In the genomic region with DNA sequence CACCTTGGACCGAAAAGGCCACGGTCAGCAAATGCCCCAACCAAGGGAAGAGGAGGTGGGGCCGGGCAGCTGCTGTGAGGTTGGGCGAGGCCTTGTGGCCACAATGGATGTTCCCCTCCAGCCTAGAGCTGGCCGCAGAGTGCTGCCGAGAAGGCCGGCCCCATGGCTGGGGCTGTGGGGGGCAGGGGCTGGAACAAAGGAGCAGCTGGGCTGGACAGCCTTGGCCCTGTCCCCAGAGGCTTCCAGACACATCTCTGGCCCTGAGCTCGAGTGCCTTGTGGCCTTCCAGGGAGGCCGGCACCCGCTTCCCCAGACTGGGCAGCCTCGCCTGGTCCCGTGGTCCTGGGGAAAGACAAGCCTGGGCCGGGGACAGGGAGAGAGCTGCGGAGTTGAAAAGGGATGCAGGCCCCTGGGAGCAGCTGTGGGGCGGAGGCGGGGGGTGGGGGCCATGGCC, we compare ENCODE assay signal across 22 cellular contexts.
DNase-seq lines count a peak whose midpoint lies in the region; ATAC-seq and TF ChIP-seq lines count a peak whose summit lies in the region.
"Had no signal": no experiment of that assay in that cellular context is flagged by ENCODE, and none has a peak within 500 bp of the region (broad histone marks: within the 10 kb centered on the region; RNA-seq: fewer than 3 reads in every experiment).

No MANE protein-coding gene starts in this region.

- no peak for TF ChIP-seq POLR2A in gastroesophageal sphincter (IDR thresholded peaks at IDR 0.05)

- H3K27me3 ChIP-seq in gastroesophageal sphincter = no peaks in the 10 kb centered on the region
- H3K27me3 ChIP-seq in foreskin keratinocyte = peaks cover 6% of the 10 kb centered on the region

- peak; percentile 58 for DNase-seq in AG20443 (ENCODE audit: low spot score)
- peak in 48 of 56 donors; percentile 5 to 87 (median 57) for DNase-seq in amygdala (lab: John Stamatoyannopoulos, UW)
- peak; percentile 67 for DNase-seq in occipital lobe (lab: John Stamatoyannopoulos, UW)
- no peak for DNase-seq in NCI-H526 treated with DMSO at 0.1 percent for 48 hours (lab: John Stamatoyannopoulos, UW)
- no peak for DNase-seq in progenitor cell of endocrine pancreas (ENCODE audit: low spot score, unreplicated experiment)
- no peak for DNase-seq in foreskin keratinocyte
- DNase-seq in EL = no peak
- DNase-seq: activated CD8-positive, alpha-beta T cell treated with anti-CD3 and anti-CD28 coated beads for 36 hours; activated naive CD4-positive, alpha-beta T cell treated with anti-CD3 and anti-CD28 coated beads for 36 hours; activated T-cell treated with anti-CD3 and anti-CD28 coated beads, Interleukin-2, amount 50 U/mL, for 4 hours; DMS53; NCI-H1436; NCI-H2171 treated with DMSO at 0.1 percent for 48 hours; NCI-H774; spleen; stimulated activated CD4-positive, alpha-beta T cell treated with anti-CD3 and anti-CD28 coated beads, Interleukin-4, amount 100 ng/mL, for 4 hours had no signal

- H3K27me3 Mint-ChIP-seq in progenitor cell of endocrine pancreas = peaks cover 3% of the 10 kb centered on the region
- H3K27me3 Mint-ChIP-seq: activated CD8-positive, alpha-beta T cell treated with anti-CD3 and anti-CD28 coated beads for 36 hours; brain had no signal

- H3K27ac ChIP-seq in gastroesophageal sphincter (peak overlapping the region in 2 of 4 donors; percentile 19 to 56), foreskin keratinocyte (no peak overlapping the region)
- H3K27ac ChIP-seq: parathyroid adenoma had no signal

- ATAC-seq in gastroesophageal sphincter (peak; percentile 16), foreskin keratinocyte (no peak)
- ATAC-seq: A549; activated CD8-positive, alpha-beta T cell treated with anti-CD3 and anti-CD28 coated beads for 36 hours; activated T-cell treated with anti-CD3 and anti-CD28 coated beads, Interleukin-2, amount 50 U/mL, for 4 hours had no signal

- WGBS in gastroesophageal sphincter (ENCODE audit: low coverage in 1 of 2), 2 donors = 49 to 68% methylated on average over 3 to 6 of the region's 16 CpGs

- H3K4me1 ChIP-seq in gastroesophageal sphincter = peaks cover 0 to 6% (median 0%) of the 10 kb centered on the region in 3 donors
- H3K4me1 ChIP-seq in foreskin keratinocyte = no peaks in the 10 kb centered on the region
- H3K4me1 ChIP-seq: parathyroid adenoma had no signal

- no peak overlapping the region for H3K27ac Mint-ChIP-seq in progenitor cell of endocrine pancreas
- H3K27ac Mint-ChIP-seq: activated CD8-positive, alpha-beta T cell treated with anti-CD3 and anti-CD28 coated beads for 36 hours; activated naive CD4-positive, alpha-beta T cell treated with anti-CD3 and anti-CD28 coated beads for 36 hours; dendritic cell treated with granulocyte-macrophage colony-stimulating factor and Interleukin-4, amounts not matched to agents 40 ng/mL and 50 ng/mL, for 4 days had no signal

- no peak for TF ChIP-seq EP300 in gastroesophageal sphincter (IDR thresholded peaks at IDR 0.05)

- TF ChIP-seq CTCF in gastroesophageal sphincter (IDR thresholded peaks at IDR 0.05) = no peak
- TF ChIP-seq CTCF in progenitor cell of endocrine pancreas (IDR thresholded peaks at IDR 0.05; ENCODE audit: unreplicated experiment) = no peak
- no peak for TF ChIP-seq CTCF in foreskin keratinocyte (conservative IDR thresholded peaks at IDR 0.05)

- H3K9me3 ChIP-seq in gastroesophageal sphincter = no peaks in the 10 kb centered on the region
- H3K9me3 ChIP-seq: A549, spleen had no signal

- no peak overlapping the region for H3K4me3 Mint-ChIP-seq in progenitor cell of endocrine pancreas (ENCODE audit: low read depth)
- H3K4me3 Mint-ChIP-seq: activated CD8-positive, alpha-beta T cell treated with anti-CD3 and anti-CD28 coated beads for 36 hours; activated naive CD4-positive, alpha-beta T cell treated with anti-CD3 and anti-CD28 coated beads for 36 hours; activated T-cell treated with anti-CD3 and anti-CD28 coated beads, Interleukin-2, amount 50 U/mL, for 4 hours; brain; dendritic cell treated with granulocyte-macrophage colony-stimulating factor and Interleukin-4, amounts not matched to agents 40 ng/mL and 50 ng/mL, for 4 days had no signal

- H3K36me3 ChIP-seq in gastroesophageal sphincter = no peaks in the 10 kb centered on the region
- H3K36me3 ChIP-seq: spleen had no signal

- H3K9me3 Mint-ChIP-seq in progenitor cell of endocrine pancreas (ENCODE audit: low read depth) = no peaks in the 10 kb centered on the region
- H3K9me3 Mint-ChIP-seq: activated CD8-positive, alpha-beta T cell treated with anti-CD3 and anti-CD28 coated beads for 36 hours; activated naive CD4-positive, alpha-beta T cell treated with anti-CD3 and anti-CD28 coated beads for 36 hours; activated T-cell treated with anti-CD3 and anti-CD28 coated beads, Interleukin-2, amount 50 U/mL, for 4 hours; dendritic cell treated with granulocyte-macrophage colony-stimulating factor and Interleukin-4, amounts not matched to agents 40 ng/mL and 50 ng/mL, for 4 days had no signal

- H3K4me1 Mint-ChIP-seq in progenitor cell of endocrine pancreas (ENCODE audit: low read depth) = peaks cover 17% of the 10 kb centered on the region

- no peaks in the 10 kb centered on the region for H3K36me3 Mint-ChIP-seq in progenitor cell of endocrine pancreas (ENCODE audit: insufficient read depth)
- H3K36me3 Mint-ChIP-seq: brain had no signal

- no peak overlapping the region for H3K4me3 ChIP-seq in gastroesophageal sphincter
- H3K4me3 ChIP-seq: A549, lung, spleen had no signal

Comparison
In these comparisons a context has a peak if more than half of its experiments do, and no peak if none do; other contexts are left out.
1. DNase-seq: peak in AG20443 (single experiment), amygdala (48 of 56) and occipital lobe (single experiment); none in NCI-H526 treated with DMSO at 0.1 percent for 48 hours (single experiment), progenitor cell of endocrine pancreas (single experiment), foreskin keratinocyte (0 of 2) and EL (single experiment).